9 cellular contexts compared by ENCODE assay signal in genomic region chr4:87853108-87853507, GRCh38. TPM values are rescaled to one million over a fixed set of nuclear protein-coding genes. Genes with fewer than 3 reads are reported as not detected.
DNase-seq lines count a peak whose midpoint lies in the region; ATAC-seq and TF ChIP-seq lines count a peak whose summit lies in the region.
"Had no signal": no experiment of that assay in that cellular context is flagged by ENCODE, and none has a peak within 500 bp of the region (broad histone marks: within the 10 kb centered on the region; RNA-seq: fewer than 3 reads in every experiment).

No MANE protein-coding gene starts in this region.

- CTCF ChIA-PET in CD8-positive, alpha-beta memory T cell (lab: Charles Lee), result interaction anchor here (1.4 kb wide), 1 partner anchor 11 kb away, joined by 6 read pairs; no protein-coding TSS in a partner anchor

- peak; percentile 31 for ATAC-seq in foreskin keratinocyte
- no peak for ATAC-seq in Right ventricle myocardium inferior
- no peak for ATAC-seq in HG02763 (IDR thresholded peaks at IDR 0.05; ENCODE audit: unreplicated experiment)

- H3K27me3 ChIP-seq in foreskin keratinocyte, result no peaks in the 10 kb centered on the region
- H3K27me3 ChIP-seq in spleen (replicated peaks in 1 of 7), result no peaks in the 10 kb centered on the region
- no peaks in the 10 kb centered on the region for H3K27me3 ChIP-seq in CD8-positive, alpha-beta memory T cell (ENCODE audit: insufficient read depth, low read length, poor library complexity, severe bottlenecking)

- H3K4me1 Mint-ChIP-seq in CD8-positive, alpha-beta memory T cell, result peaks cover 10 to 13% (median 12%) of the 10 kb centered on the region in 3 donors

- DNase-seq in DMS153 treated with DMSO at 0.1 percent for 48 hours (lab: John Stamatoyannopoulos, UW; ENCODE audit: unreplicated experiment) (peak; percentile 29), SK-N-MC (ENCODE audit: low read depth, low spot score) (peak; percentile 53), foreskin keratinocyte (no peak), spleen (no peak), Right ventricle myocardium inferior (ENCODE audit: missing footprints) (no peak)
- DNase-seq in CD8-positive, alpha-beta memory T cell, result no peak
- DNase-seq: naive B cell had no signal

- no peak overlapping the region for H3K27ac Mint-ChIP-seq in CD8-positive, alpha-beta memory T cell
- H3K27ac Mint-ChIP-seq: naive B cell had no signal

- H3K9me3 ChIP-seq in SK-N-MC (ENCODE audit: low read depth, low read length), result no peaks in the 10 kb centered on the region
- H3K9me3 ChIP-seq in spleen, result no peaks in the 10 kb centered on the region
- no peaks in the 10 kb centered on the region for H3K9me3 ChIP-seq in CD8-positive, alpha-beta memory T cell (ENCODE audit: low read length)

- H3K36me3 Mint-ChIP-seq in CD8-positive, alpha-beta memory T cell, result no peaks in the 10 kb centered on the region
- H3K36me3 Mint-ChIP-seq: naive B cell had no signal

- TF ChIP-seq RAD21 in Ishikawa (IDR thresholded peaks at IDR 0.05; ENCODE audit: low read depth), result peak; percentile 70

- peaks cover 0 to 5% of the 10 kb centered on the region in 2 donors for H3K27me3 Mint-ChIP-seq in CD8-positive, alpha-beta memory T cell
- H3K27me3 Mint-ChIP-seq: naive B cell had no signal

- peak; percentile 75 for TF ChIP-seq CTCF in foreskin keratinocyte (conservative IDR thresholded peaks at IDR 0.05)
- peak in 7 of 11 experiments; percentile 15 to 50 (median 43) for TF ChIP-seq CTCF in spleen (IDR thresholded peaks at IDR 0.05 in 8 of 11, conservative IDR thresholded peaks at IDR 0.05 in 3 of 11)

- no peaks in the 10 kb centered on the region for H3K36me3 ChIP-seq in SK-N-MC (ENCODE audit: insufficient read depth, low read length)
- no peaks in the 10 kb centered on the region for H3K36me3 ChIP-seq in spleen
- no peaks in the 10 kb centered on the region for H3K36me3 ChIP-seq in CD8-positive, alpha-beta memory T cell (ENCODE audit: insufficient read depth, low read length)

- no peak for TF ChIP-seq EP300 in Ishikawa (IDR thresholded peaks at IDR 0.05; ENCODE audit: borderline replicate concordance)

- H3K4me1 ChIP-seq in foreskin keratinocyte (no peaks in the 10 kb centered on the region), spleen (peaks cover 0 to 38% (median 21%) of the 10 kb centered on the region in 6 donors)
- no peaks in the 10 kb centered on the region for H3K4me1 ChIP-seq in CD8-positive, alpha-beta memory T cell (ENCODE audit: insufficient read depth, low read length)

- H3K9me3 Mint-ChIP-seq in CD8-positive, alpha-beta memory T cell, result no peaks in the 10 kb centered on the region
- H3K9me3 Mint-ChIP-seq: naive B cell had no signal

- no peak overlapping the region for H3K9ac ChIP-seq in SK-N-MC (ENCODE audit: insufficient read length)

- TF ChIP-seq POLR2A in spleen (IDR thresholded peaks at IDR 0.05), result no peak

- H3K27ac ChIP-seq in SK-N-MC (no peak overlapping the region), foreskin keratinocyte (no peak overlapping the region), spleen (no peak overlapping the region)
- H3K27ac ChIP-seq in CD8-positive, alpha-beta memory T cell (ENCODE audit: low read depth, low read length), result no peak overlapping the region

- H3K4me3 ChIP-seq in SK-N-MC (no peak overlapping the region), spleen (no peak overlapping the region)
- no peak overlapping the region for H3K4me3 ChIP-seq in CD8-positive, alpha-beta memory T cell (ENCODE audit: low read length)

- intact Hi-C loops in spleen (cut with DNase I; ENCODE audit: low total_unique reads) (loop anchor here (5.0 kb wide), 1 partner anchor 124 kb away; the partner anchor contains the start of gene SPP1), Right ventricle myocardium inferior (cut with DNase I) (loop anchor here (1.0 to 5.0 kb wide), 2 partner anchors 120 to 359 kb away; no protein-coding TSS in a partner anchor)

- POLR2A ChIA-PET in CD8-positive, alpha-beta memory T cell (lab: Charles Lee), result no interaction called here

- no peak overlapping the region for H3K4me3 Mint-ChIP-seq in CD8-positive, alpha-beta memory T cell
- H3K4me3 Mint-ChIP-seq: naive B cell had no signal

- WGBS in spleen, 5 donors, result 0 to 3% (median 2%) methylated on average over 3 of the region's 3 CpGs

TF ChIP-seq in Ishikawa, 13 proteins besides CTCF, POLR2A, EP300 and RAD21:
- TF ChIP-seq TAF1 (IDR thresholded peaks at IDR 0.05; ENCODE audit: low read depth), result no peak
- TF ChIP-seq TEAD4 (IDR thresholded peaks at IDR 0.05), result no peak

RNA-seq across cellular contexts. Expression of gene MEPE, which starts 20.3 kb away (rescaled TPM):
- total RNA-seq in foreskin keratinocyte, result not detected in 2 replicates
- not detected in 2 replicates for polyA plus RNA-seq in foreskin keratinocyte
- total RNA-seq in spleen, result not detected
- not detected for polyA plus RNA-seq in spleen
- not detected for total RNA-seq in CD8-positive, alpha-beta memory T cell
- polyA plus RNA-seq in CD8-positive, alpha-beta memory T cell, result not detected
- not detected for total RNA-seq in Right ventricle myocardium inferior

RNA-seq across cellular contexts. Expression of gene IBSP, which starts 53.8 kb away (rescaled TPM):
- total RNA-seq in foreskin keratinocyte, result not detected in 2 replicates
- polyA plus RNA-seq in foreskin keratinocyte, result not detected in 2 replicates
- not detected for total RNA-seq in spleen
- polyA plus RNA-seq in spleen, result not detected
- total RNA-seq in CD8-positive, alpha-beta memory T cell, result not detected
- polyA plus RNA-seq in CD8-positive, alpha-beta memory T cell, result not detected
- total RNA-seq in Right ventricle myocardium inferior, result not detected

Comparison
In these comparisons a context has a peak if more than half of its experiments do, and no peak if none do; other contexts are left out.
1. DNase-seq: peak in DMS153 treated with DMSO at 0.1 percent for 48 hours (single experiment) and SK-N-MC (single experiment); none in foreskin keratinocyte (0 of 2), spleen (single experiment), CD8-positive, alpha-beta memory T cell (0 of 5) and Right ventricle myocardium inferior (single experiment).